ENCODE assay signal across 1 cellular context in genomic region chr7:157900011-157900410, GRCh38.
TF ChIP-seq lines count a peak whose summit lies in the region.

No MANE protein-coding gene starts in this region.

TF ChIP-seq in H1, 55 proteins besides CTCF, POLR2A, EP300 and RAD21 (continued from another document):
- TF ChIP-seq SIN3A (conservative IDR thresholded peaks at IDR 0.05 in 1 of 2, IDR thresholded peaks at IDR 0.05 in 1 of 2; ENCODE audit: low read depth in 1 of 2, low read length in 2 of 2): no peak
- TF ChIP-seq KDM4A (IDR thresholded peaks at IDR 0.05; ENCODE audit: low read depth, low read length, severe bottlenecking): no peak
- TF ChIP-seq CHD7 (IDR thresholded peaks at IDR 0.05; ENCODE audit: insufficient replicate concordance, low read length): no peak
- TF ChIP-seq JUN (IDR thresholded peaks at IDR 0.05; ENCODE audit: low read depth, low read length): no peak
- no peak for TF ChIP-seq EGR1 (IDR thresholded peaks at IDR 0.05; ENCODE audit: borderline replicate concordance, low read depth, low read length)
- no peak for TF ChIP-seq SRF (IDR thresholded peaks at IDR 0.05; ENCODE audit: low read depth, low read length)
- no peak for TF ChIP-seq JUND (IDR thresholded peaks at IDR 0.05; ENCODE audit: low read length)
